8 cellular contexts compared by ENCODE assay signal in the genomic region with DNA sequence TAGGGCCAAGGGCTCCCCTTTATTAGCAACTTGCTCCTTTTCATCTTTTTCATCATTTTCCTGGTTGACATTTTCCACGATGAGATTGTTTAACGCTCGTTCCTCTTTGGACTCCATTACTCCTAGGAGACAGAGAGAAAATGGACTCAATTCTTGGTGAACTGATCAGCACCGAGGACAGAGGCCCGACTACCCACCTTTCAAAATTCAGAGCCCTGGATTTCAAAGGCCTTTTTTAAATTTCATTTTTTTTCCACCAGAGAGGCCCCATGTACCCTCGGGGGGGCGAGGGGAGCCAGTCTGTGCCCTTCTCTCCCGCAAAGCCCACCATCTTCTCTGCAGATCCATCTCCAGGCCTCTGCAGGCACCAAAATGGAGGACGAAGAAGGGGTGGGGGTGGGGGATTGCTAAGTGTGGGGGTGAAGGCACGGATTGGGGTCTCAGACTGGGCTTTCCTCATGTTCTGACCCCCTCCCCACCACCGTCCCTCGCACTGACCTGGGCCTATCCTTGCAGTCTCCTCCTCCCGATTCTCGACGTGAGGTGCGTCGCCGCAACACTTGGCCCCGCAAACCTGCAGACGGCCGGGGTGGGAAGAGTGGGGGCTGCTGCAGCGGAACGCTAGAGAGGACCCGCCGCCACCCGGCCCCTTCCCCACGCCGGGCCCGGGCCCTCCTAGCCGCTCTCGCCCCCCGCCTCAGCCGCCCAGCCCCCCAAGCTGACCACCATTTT. TPM values are rescaled to one million over a fixed set of nuclear protein-coding genes. Genes with fewer than 3 reads are reported as not detected.
DNase-seq lines count a peak whose midpoint lies in the region; ATAC-seq and TF ChIP-seq lines count a peak whose summit lies in the region.

No MANE protein-coding gene starts in this region.

- H3K27me3 Mint-ChIP-seq in IgD-negative memory B cell (no peaks in the 10 kb centered on the region), nephron (ENCODE audit: low read depth) (no peaks in the 10 kb centered on the region)

- no peaks in the 10 kb centered on the region for H3K36me3 Mint-ChIP-seq in IgD-negative memory B cell
- H3K36me3 Mint-ChIP-seq in nephron (ENCODE audit: low read depth) = peaks cover 9% of the 10 kb centered on the region

- H3K4me3 Mint-ChIP-seq in IgD-negative memory B cell (peak overlapping the region; percentile 30 to 81 (median 60)), nephron (peak overlapping the region; percentile 26 to 78 (median 76))

- TF ChIP-seq CTCF in dorsolateral prefrontal cortex (IDR thresholded peaks at IDR 0.05 in 54 of 56, conservative IDR thresholded peaks at IDR 0.05 in 2 of 56; ENCODE audit: low read depth in 1 of 56, partially characterized antibody in 56 of 56) = no peak
- TF ChIP-seq CTCF in nephron (IDR thresholded peaks at IDR 0.05; ENCODE audit: unreplicated experiment in 3 of 3) = no peak

- peaks cover 0 to 1% (median 0%) of the 10 kb centered on the region in 3 donors for H3K9me3 Mint-ChIP-seq in IgD-negative memory B cell
- H3K9me3 Mint-ChIP-seq in nephron = peaks cover 3% of the 10 kb centered on the region

- H3K27ac Mint-ChIP-seq in IgD-negative memory B cell = no peak overlapping the region
- no peak overlapping the region for H3K27ac Mint-ChIP-seq in nephron

- peak overlapping the region; percentile 29 to 81 (median 68) for H3K4me3 ChIP-seq in dorsolateral prefrontal cortex

- no peaks in the 10 kb centered on the region for H3K4me1 Mint-ChIP-seq in IgD-negative memory B cell
- H3K4me1 Mint-ChIP-seq in nephron = no peaks in the 10 kb centered on the region

- ATAC-seq in GM18519 (IDR thresholded peaks at IDR 0.05; ENCODE audit: low FRiP score, unreplicated experiment) = no peak
- ATAC-seq in HG03460 (IDR thresholded peaks at IDR 0.05; ENCODE audit: unreplicated experiment) = no peak
- ATAC-seq in HG02798 (IDR thresholded peaks at IDR 0.05; ENCODE audit: poor library complexity, unreplicated experiment) = no peak

- H3K27ac ChIP-seq in dorsolateral prefrontal cortex = peak overlapping the region in 53 of 59 donors; percentile 40 to 90 (median 79)

- peaks cover 0 to 58% (median 17%) of the 10 kb centered on the region in 45 donors for H3K27me3 ChIP-seq in dorsolateral prefrontal cortex

- intact Hi-C loops in dorsolateral prefrontal cortex (cut with DNase I) = no loop called here

- DNase-seq in COR-L47 (lab: John Stamatoyannopoulos, UW) (peak; percentile 4), dorsolateral prefrontal cortex (peak in 1 of 10 donors; percentile 6), NCI-H226 (no peak)

RNA-seq across cellular contexts. Expression of a gene that starts 0.8 kb away (rescaled TPM):
- polyA plus RNA-seq in IgD-negative memory B cell = 58.7 TPM
- total RNA-seq in dorsolateral prefrontal cortex = 100 to 1,000 TPM in 104 of 120 experiments, 10 to 100 TPM in 16; 30.0 to 220 (median 142) TPM

RNA-seq across cellular contexts. Expression of a gene that starts 20.0 kb away (rescaled TPM):
- polyA plus RNA-seq in IgD-negative memory B cell = not detected
- 100 to 1,000 TPM in 28 of 120 experiments, 10 to 100 TPM in 92; 26.7 to 130 (median 87.7) TPM for total RNA-seq in dorsolateral prefrontal cortex

RNA-seq across cellular contexts. Expression of a gene that starts 33.5 kb away (rescaled TPM):
- polyA plus RNA-seq in IgD-negative memory B cell = not detected
- total RNA-seq in dorsolateral prefrontal cortex = 10 to 100 TPM; 21.5 to 80.7 (median 49.3) TPM

RNA-seq across cellular contexts. Expression of a gene that starts 46.3 kb away (rescaled TPM):
- polyA plus RNA-seq in IgD-negative memory B cell = 1.3 TPM
- total RNA-seq in dorsolateral prefrontal cortex = 10 to 100 TPM; 15.2 to 59.2 (median 25.5) TPM

RNA-seq across cellular contexts. Expression of a gene that starts 55.1 kb away (rescaled TPM):
- 41.1 TPM for polyA plus RNA-seq in IgD-negative memory B cell
- 10 to 100 TPM; 25.0 to 65.5 (median 52.4) TPM for total RNA-seq in dorsolateral prefrontal cortex
